Comparison of ENCODE assay signal across 8 cellular contexts in genomic region chr7:156764016-156764669, GRCh38.
A peak's percentile ranks its signal among the peaks of the same experiment; 100 is the strongest.
DNase-seq lines count a peak whose midpoint lies in the region; ATAC-seq and TF ChIP-seq lines count a peak whose summit lies in the region.

No MANE protein-coding gene starts in this region.

- no peaks in the 10 kb centered on the region for H4K20me1 ChIP-seq in osteoblast (ENCODE audit: insufficient read depth, low read length)

- H3K9me3 ChIP-seq in SJCRH30 (replicated peaks) (no peaks in the 10 kb centered on the region), osteoblast (ENCODE audit: low read depth, low read length) (no peaks in the 10 kb centered on the region)

- no peak overlapping the region for H3K4me3 ChIP-seq in SJCRH30
- H3K4me3 ChIP-seq in osteoblast (ENCODE audit: insufficient read depth, low read length), result no peak overlapping the region

- no peak for ATAC-seq in GM18520 (IDR thresholded peaks at IDR 0.05; ENCODE audit: unreplicated experiment)
- ATAC-seq in HG03159 (IDR thresholded peaks at IDR 0.05; ENCODE audit: unreplicated experiment), result no peak

- peak; percentile 85 for TF ChIP-seq CTCF in osteoblast (IDR thresholded peaks at IDR 0.05; ENCODE audit: extremely low read depth, low read depth, low read length)

- H3K4me1 ChIP-seq in SJCRH30, result no peaks in the 10 kb centered on the region
- no peaks in the 10 kb centered on the region for H3K4me1 ChIP-seq in osteoblast (ENCODE audit: insufficient read depth, low read length)

- no peaks in the 10 kb centered on the region for H3K79me2 ChIP-seq in osteoblast (ENCODE audit: insufficient read depth, low read length)

- H3K27ac ChIP-seq in SJCRH30 (no peak overlapping the region), osteoblast (ENCODE audit: low read depth, low read length) (no peak overlapping the region)

- no peak overlapping the region for H3K4me2 ChIP-seq in osteoblast (ENCODE audit: insufficient read depth, low read length)

- 0 out of 2 replicates have a peak, but pooled peaks cover 2% of the 10 kb centered on the region for H3K36me3 ChIP-seq in SJCRH30
- H3K36me3 ChIP-seq in osteoblast (ENCODE audit: insufficient read depth, low read length), result no peaks in the 10 kb centered on the region

- no peaks in the 10 kb centered on the region for H3K27me3 ChIP-seq in SJCRH30
- no peaks in the 10 kb centered on the region for H3K27me3 ChIP-seq in osteoblast (ENCODE audit: insufficient read depth, low read length)

- H2AFZ ChIP-seq in osteoblast (ENCODE audit: low read length), result no peak overlapping the region

- peak; percentile 32 for DNase-seq in COLO668 (lab: John Stamatoyannopoulos, UW; ENCODE audit: unreplicated experiment)
- DNase-seq in LHCN-M2 (ENCODE audit: low read depth), result peak; percentile 81
- peak; percentile 35 to 49 for DNase-seq in SJCRH30
- DNase-seq in fibroblast of peridontal ligament (ENCODE audit: extremely low read depth), result peak; percentile 73
- DNase-seq in osteoblast (ENCODE audit: insufficient read length, low spot score, missing footprints), result peak; percentile 41
- no peak for DNase-seq in GF-D8 (lab: John Stamatoyannopoulos, UW)
